In the genomic region with DNA sequence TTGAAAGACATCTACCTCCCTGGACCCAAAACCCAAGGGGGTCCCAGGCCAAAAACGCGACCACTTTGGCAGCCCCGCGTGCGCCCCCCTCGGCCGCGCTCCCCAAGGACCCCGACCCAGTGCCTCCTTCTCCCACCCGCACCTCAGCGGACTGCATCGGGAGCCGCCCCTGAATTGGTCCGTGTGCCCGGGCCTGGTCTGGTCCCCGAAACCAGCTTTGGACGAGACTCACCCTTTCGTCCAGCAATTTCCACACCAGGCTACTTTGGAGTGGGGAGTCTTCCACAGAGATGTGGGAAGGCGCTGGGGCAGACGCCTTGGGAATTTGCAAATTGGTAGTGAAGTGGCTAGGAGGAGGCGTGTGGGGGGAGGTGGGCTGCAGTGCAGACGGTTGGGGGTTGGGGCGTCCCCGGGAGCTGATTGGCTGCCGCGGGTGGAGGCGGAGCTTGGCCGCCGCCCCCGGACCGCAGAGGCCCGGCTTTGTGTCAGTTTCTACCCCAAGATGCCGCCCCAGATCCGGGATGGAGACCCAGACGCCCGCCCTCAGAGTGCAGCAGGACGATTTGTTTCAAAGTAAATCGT, we compare ENCODE assay signal across 9 cellular contexts. TPM values are rescaled to one million over a fixed set of nuclear protein-coding genes. Genes with fewer than 3 reads are reported as not detected.
DNase-seq lines count a peak whose midpoint lies in the region; ATAC-seq and TF ChIP-seq lines count a peak whose summit lies in the region.
"Had no signal": no experiment of that assay in that cellular context is flagged by ENCODE, and none has a peak within 500 bp of the region (broad histone marks: within the 10 kb centered on the region; RNA-seq: fewer than 3 reads in every experiment).

No MANE protein-coding gene starts in this region.

- peaks cover 0 to 4% of the 10 kb centered on the region in 2 experiments for H3K36me3 ChIP-seq in trophoblast cell (ENCODE audit: control insufficient read depth in 1 of 2, insufficient read depth in 2 of 2, low read length in 2 of 2)

- H3K18ac ChIP-seq in trophoblast cell (ENCODE audit: low read length) = peak overlapping the region; percentile 76

- no peak overlapping the region for H2BK5ac ChIP-seq in trophoblast cell (ENCODE audit: low read depth, low read length, poor library complexity)

- peak overlapping the region; percentile 74 for H3K14ac ChIP-seq in trophoblast cell (ENCODE audit: low read length)

- peak overlapping the region; percentile 50 for H2AFZ ChIP-seq in trophoblast cell (ENCODE audit: insufficient read depth, low read length, poor library complexity)

- H4K91ac ChIP-seq in trophoblast cell (ENCODE audit: low read depth, low read length) = peak overlapping the region; percentile 41

- no CpG with 5 or more reads among the region's 38 CpGs for WGBS in trophoblast cell (ENCODE audit: extremely low coverage, insufficient coverage, insufficient read length)

- H2BK120ac ChIP-seq in trophoblast cell (ENCODE audit: insufficient read depth, low read length, poor library complexity) = peak overlapping the region; percentile 25

- peaks cover 6% of the 10 kb centered on the region for H3K79me1 ChIP-seq in trophoblast cell (ENCODE audit: low read length)

- DNase-seq in EL (peak; percentile 75), GM20000 (ENCODE audit: low spot score) (peak; percentile 89), Right ventricle myocardium superior (peak; percentile 57), trophoblast cell (no peak), SW 1271 (lab: John Stamatoyannopoulos, UW) (no peak)
- peak; percentile 29 to 45 for DNase-seq in activated naive CD4-positive, alpha-beta T cell treated with anti-CD3 and anti-CD28 coated beads, Interleukin-2, amount 50 U/mL, for 72 hours (ENCODE audit: low spot score in 2 of 2)

- peaks cover 10 to 13% of the 10 kb centered on the region in 2 donors for H3K9me3 Mint-ChIP-seq in activated naive CD4-positive, alpha-beta T cell treated with anti-CD3 and anti-CD28 coated beads, Interleukin-2, amount 50 U/mL, for 72 hours

- intact Hi-C loops in Right ventricle myocardium superior (cut with DNase I) = no loop called here

- peak overlapping the region; percentile 35 for H4K12ac ChIP-seq in trophoblast cell (ENCODE audit: low read depth, low read length)

- H3K9ac ChIP-seq in trophoblast cell (ENCODE audit: low read length) = peak overlapping the region; percentile 94

- peak overlapping the region; percentile 85 for H3K4me3 ChIP-seq in trophoblast cell (ENCODE audit: low read depth, low read length)

- H3K27me3 ChIP-seq in trophoblast cell (ENCODE audit: insufficient read depth, low read length) = no peaks in the 10 kb centered on the region

- peak overlapping the region; percentile 99 for H3K4me2 ChIP-seq in trophoblast cell (ENCODE audit: low read length)

- peak overlapping the region; percentile 11 for H3K27ac ChIP-seq in trophoblast cell (ENCODE audit: low read depth, low read length)

- H3K4me1 ChIP-seq in trophoblast cell (ENCODE audit: control insufficient read depth in 1 of 2, insufficient read depth in 2 of 2, low read length in 2 of 2) = peaks cover 4 to 5% of the 10 kb centered on the region in 2 experiments

- peak overlapping the region; percentile 51 for H4K8ac ChIP-seq in trophoblast cell (ENCODE audit: low read depth, low read length)

- H3K23ac ChIP-seq in trophoblast cell (ENCODE audit: low read length) = peak overlapping the region; percentile 76

- ATAC-seq in HG03460 (IDR thresholded peaks at IDR 0.05; ENCODE audit: unreplicated experiment) (peak; percentile 90), Right ventricle myocardium superior (ENCODE audit: poor library complexity) (no peak), GM18511 (IDR thresholded peaks at IDR 0.05; ENCODE audit: unreplicated experiment) (no peak)
- peak; percentile 28 to 61 for ATAC-seq in activated naive CD4-positive, alpha-beta T cell treated with anti-CD3 and anti-CD28 coated beads, Interleukin-2, amount 50 U/mL, for 72 hours

- TF ChIP-seq CTCF in GM20000 (IDR thresholded peaks at IDR 0.05; ENCODE audit: extremely low read depth, missing control alignments) = no peak

- peak overlapping the region; percentile 61 for H3K4ac ChIP-seq in trophoblast cell (ENCODE audit: low read depth, low read length)

- H2BK12ac ChIP-seq in trophoblast cell (ENCODE audit: low read length) = no peak overlapping the region

- no peak overlapping the region for H3K27ac Mint-ChIP-seq in activated naive CD4-positive, alpha-beta T cell treated with anti-CD3 and anti-CD28 coated beads, Interleukin-2, amount 50 U/mL, for 72 hours

- H3K36me3 Mint-ChIP-seq in activated naive CD4-positive, alpha-beta T cell treated with anti-CD3 and anti-CD28 coated beads, Interleukin-2, amount 50 U/mL, for 72 hours = peaks cover 21 to 31% of the 10 kb centered on the region in 2 donors

- H3K9me3 ChIP-seq in trophoblast cell (ENCODE audit: insufficient read depth, low read depth, low read length) = peaks cover 2% of the 10 kb centered on the region

- peak overlapping the region; percentile 47 for H2AK5ac ChIP-seq in trophoblast cell (ENCODE audit: low read length)

- peaks cover 8% of the 10 kb centered on the region for H3K79me2 ChIP-seq in trophoblast cell (ENCODE audit: control insufficient read depth, insufficient read depth, low read length, poor library complexity)

RNA-seq across cellular contexts. Expression of gene TCAF1, which starts 16.9 kb away (rescaled TPM):
- total RNA-seq in activated naive CD4-positive, alpha-beta T cell treated with anti-CD3 and anti-CD28 coated beads, Interleukin-2, amount 50 U/mL, for 72 hours = 10 to 100 TPM; 19.9 to 23.0 TPM
- 33.8 TPM for total RNA-seq in Right ventricle myocardium superior
- 89.6 TPM in 2 replicates for polyA plus RNA-seq in trophoblast cell (2013)

RNA-seq across cellular contexts. Expression of gene OR2F2, which starts 50.0 kb away (rescaled TPM):
- total RNA-seq in activated naive CD4-positive, alpha-beta T cell treated with anti-CD3 and anti-CD28 coated beads, Interleukin-2, amount 50 U/mL, for 72 hours = not detected
- not detected for total RNA-seq in Right ventricle myocardium superior
- not detected in 2 replicates for polyA plus RNA-seq in trophoblast cell (2013)
- total RNA-seq: RPMI7951 had no signal

Comparison
In these comparisons a context has a peak if more than half of its experiments do, and no peak if none do; other contexts are left out.
1. DNase-seq: peak in EL (single experiment), GM20000 (single experiment), activated naive CD4-positive, alpha-beta T cell treated with anti-CD3 and anti-CD28 coated beads, Interleukin-2, amount 50 U/mL, for 72 hours (2 of 2) and Right ventricle myocardium superior (single experiment); none in trophoblast cell (0 of 2) and SW 1271 (0 of 2).
2. ATAC-seq: peak in HG03460 (single experiment) and activated naive CD4-positive, alpha-beta T cell treated with anti-CD3 and anti-CD28 coated beads, Interleukin-2, amount 50 U/mL, for 72 hours (2 of 2); none in Right ventricle myocardium superior (single experiment) and GM18511 (single experiment).